ENCODE assay signal across 1 cellular context in genomic region chr17:6666077-6666521, GRCh38.
TF ChIP-seq lines count a peak whose summit lies in the region.

No MANE protein-coding gene starts in this region.

TF ChIP-seq in K562, 482 proteins besides CTCF, POLR2A, EP300 and RAD21:
- no peak for TF ChIP-seq ZNF318 (IDR thresholded peaks at IDR 0.05; ENCODE audit: borderline replicate concordance in 1 of 2, low read depth in 1 of 2)
- no peak for TF ChIP-seq SAP30 (IDR thresholded peaks at IDR 0.05; ENCODE audit: borderline replicate concordance, insufficient read depth, low read depth, low read length, poor library complexity, severe bottlenecking)
- TF ChIP-seq GATAD2B (IDR thresholded peaks at IDR 0.05; ENCODE audit: borderline replicate concordance): no peak
- TF ChIP-seq MBD1 (CRISPR knock-in tag; IDR thresholded peaks at IDR 0.05): no peak
- no peak for TF ChIP-seq FOXK1 (CRISPR knock-in tag; IDR thresholded peaks at IDR 0.05; ENCODE audit: borderline replicate concordance)
- TF ChIP-seq ZNF12 (CRISPR knock-in tag; IDR thresholded peaks at IDR 0.05): no peak
- peak; percentile 46; the same call in 1 of the 2 replicates for TF ChIP-seq DEAF1 (CRISPR knock-in tag; IDR thresholded peaks at IDR 0.05)
- TF ChIP-seq SRSF7 (optimal IDR thresholded peaks at IDR 0.05; ENCODE audit: low read depth, low read length): no peak
- TF ChIP-seq HINFP (tag; conservative IDR thresholded peaks at IDR 0.05; ENCODE audit: low read depth): no peak
- TF ChIP-seq ZSCAN32 (CRISPR knock-in tag; IDR thresholded peaks at IDR 0.05): no peak
- no peak for TF ChIP-seq ERF (CRISPR knock-in tag; IDR thresholded peaks at IDR 0.05)
- no peak for TF ChIP-seq ETV1 (tag; conservative IDR thresholded peaks at IDR 0.05; ENCODE audit: low read depth)
- no peak for TF ChIP-seq LARP7 (IDR thresholded peaks at IDR 0.05)
- peak; percentile 54; the same call in 1 of the 2 replicates for TF ChIP-seq STAG1 (CRISPR knock-in tag; IDR thresholded peaks at IDR 0.05; ENCODE audit: borderline replicate concordance)
- TF ChIP-seq SOX6 (IDR thresholded peaks at IDR 0.05): no peak
- peak; percentile 23; the same call in 1 of the 2 replicates for TF ChIP-seq CREM (IDR thresholded peaks at IDR 0.05; ENCODE audit: low read depth)
- peak; percentile 74 for TF ChIP-seq SMC3 (conservative IDR thresholded peaks at IDR 0.05; ENCODE audit: insufficient read depth, low read depth, low read length)
- TF ChIP-seq DMBX1 (CRISPR knock-in tag; IDR thresholded peaks at IDR 0.05; ENCODE audit: borderline replicate concordance): no peak
- no peak for TF ChIP-seq ZBTB12 (CRISPR knock-in tag; IDR thresholded peaks at IDR 0.05)
